ENCODE assay signal across 20 cellular contexts in the genomic region with DNA sequence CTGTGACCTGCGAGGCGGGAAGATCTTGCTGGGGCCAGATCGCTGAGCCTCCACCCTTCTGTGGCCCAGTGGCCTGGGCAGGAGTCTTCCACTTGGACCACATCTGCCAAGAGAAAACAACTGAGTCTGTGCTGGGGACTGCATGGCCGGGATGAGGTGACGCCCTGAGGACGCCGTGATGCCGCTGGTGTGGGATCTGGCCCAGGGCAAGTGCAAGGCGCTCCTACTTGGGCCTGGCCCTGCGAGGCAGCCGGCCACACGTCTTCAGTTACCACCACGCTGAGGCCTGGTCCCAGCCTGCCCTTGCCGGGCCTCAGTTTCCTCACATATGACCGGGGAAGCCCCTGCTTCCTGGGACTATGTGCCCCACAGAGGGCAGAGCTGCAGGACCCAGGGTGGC.
"Had no signal": no experiment of that assay in that cellular context is flagged by ENCODE, and none has a peak within 500 bp of the region (broad histone marks: within the 10 kb centered on the region; RNA-seq: fewer than 3 reads in every experiment).

No MANE protein-coding gene starts in this region.

- H3K36me3 Mint-ChIP-seq: mesothelial cell of epicardium; natural killer cell; stimulated activated naive B cell treated with anti-CD40 and anti-IgM and Interleukin-4, amounts not matched to agents 10 μg/mL and 1 μg/mL and 100 μg/mL, for 72 hours; type B pancreatic cell had no signal

- H3K27me3 Mint-ChIP-seq: central memory CD8-positive, alpha-beta T cell; dendritic cell treated with granulocyte-macrophage colony-stimulating factor and Interleukin-4, amounts not matched to agents 40 ng/mL and 50 ng/mL, for 4 days; effector memory CD8-positive, alpha-beta T cell; stimulated activated naive B cell treated with anti-CD40 and anti-IgM and Interleukin-4, amounts not matched to agents 10 μg/mL and 1 μg/mL and 100 μg/mL, for 72 hours had no signal

- H3K36me3 ChIP-seq: esophagus squamous epithelium, ovary, vagina had no signal

- H3K4me3 ChIP-seq: esophagus squamous epithelium, hepatocyte, ovary, smooth muscle cell, vagina had no signal

- H3K27me3 ChIP-seq: esophagus squamous epithelium, hepatocyte, ovary, vagina had no signal

- H3K4me1 Mint-ChIP-seq: central memory CD8-positive, alpha-beta T cell; mesothelial cell of epicardium; natural killer cell; neural crest cell; stimulated activated naive B cell treated with anti-CD40 and anti-IgM and Interleukin-4, amounts not matched to agents 10 μg/mL and 1 μg/mL and 100 μg/mL, for 72 hours had no signal

- DNase-seq: effector memory CD8-positive, alpha-beta T cell; esophagus squamous epithelium; foreskin fibroblast; head of caudate nucleus; left colon; natural killer cell; nucleus accumbens; ovary; stimulated activated CD4-positive, alpha-beta T cell treated with anti-CD3 and anti-CD28 coated beads, Interleukin-4, amount 100 ng/mL, for 1 hour; stimulated activated CD8-positive, alpha-beta memory T cell treated with anti-CD3 and anti-CD28 coated beads, Interleukin-4, amount 100 ng/mL, for 48 hours; stimulated activated naive B cell treated with anti-CD40 and anti-IgM and Interleukin-4, amounts not matched to agents 10 μg/mL and 1 μg/mL and 100 μg/mL, for 72 hours had no signal

- H3K27ac Mint-ChIP-seq: dendritic cell treated with granulocyte-macrophage colony-stimulating factor and Interleukin-4, amounts not matched to agents 40 ng/mL and 50 ng/mL, for 4 days; effector memory CD8-positive, alpha-beta T cell; mesothelial cell of epicardium; natural killer cell; stimulated activated naive B cell treated with anti-CD40 and anti-IgM and Interleukin-4, amounts not matched to agents 10 μg/mL and 1 μg/mL and 100 μg/mL, for 72 hours; type B pancreatic cell had no signal

- H3K9me3 ChIP-seq: esophagus squamous epithelium, ovary, vagina had no signal

- H2AFZ ChIP-seq: hepatocyte had no signal

- H3K4me3 Mint-ChIP-seq: central memory CD8-positive, alpha-beta T cell; dendritic cell treated with granulocyte-macrophage colony-stimulating factor and Interleukin-4, amounts not matched to agents 40 ng/mL and 50 ng/mL, for 4 days; effector memory CD8-positive, alpha-beta T cell; mesothelial cell of epicardium; natural killer cell; neural crest cell; stimulated activated naive B cell treated with anti-CD40 and anti-IgM and Interleukin-4, amounts not matched to agents 10 μg/mL and 1 μg/mL and 100 μg/mL, for 72 hours; type B pancreatic cell had no signal

- H3K4me1 ChIP-seq: esophagus squamous epithelium, vagina had no signal

- H3K4me2 ChIP-seq: hepatocyte, smooth muscle cell had no signal

- H3K9me3 Mint-ChIP-seq: central memory CD8-positive, alpha-beta T cell; effector memory CD8-positive, alpha-beta T cell; neural crest cell; type B pancreatic cell had no signal

- H3K27ac ChIP-seq: epithelial cell of prostate, esophagus squamous epithelium, hepatocyte, ovary, vagina had no signal

- ATAC-seq: effector memory CD8-positive, alpha-beta T cell; left colon; natural killer cell; stimulated activated naive B cell treated with anti-CD40 and anti-IgM and Interleukin-4, amounts not matched to agents 10 μg/mL and 1 μg/mL and 100 μg/mL, for 72 hours had no signal
